Comparison of ENCODE assay signal across 21 cellular contexts in the genomic region with DNA sequence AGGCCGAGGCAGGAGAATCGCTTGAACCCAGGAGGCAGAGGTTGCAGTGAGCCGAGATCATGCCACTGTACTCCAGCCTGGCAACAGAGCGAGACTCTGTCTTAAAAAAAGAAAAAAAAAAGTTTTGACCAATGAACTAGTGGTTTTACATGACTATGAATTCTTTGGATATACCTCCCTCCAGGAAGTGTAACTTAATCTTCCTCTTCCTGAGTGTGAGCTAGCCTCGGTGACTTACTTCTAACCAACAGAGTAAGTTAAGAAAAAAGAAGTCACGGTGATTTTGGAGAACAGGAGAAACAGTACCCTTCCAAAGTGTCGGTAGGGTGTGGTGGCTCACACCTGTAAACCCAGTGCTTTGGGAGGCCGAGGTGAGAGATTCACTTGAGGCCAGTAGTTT. TPM values are rescaled to one million over a fixed set of nuclear protein-coding genes. Genes with fewer than 3 reads are reported as not detected.
DNase-seq lines count a peak whose midpoint lies in the region; ATAC-seq, FAIRE-seq and TF ChIP-seq lines count a peak whose summit lies in the region.
"Had no signal": no experiment of that assay in that cellular context is flagged by ENCODE, and none has a peak within 500 bp of the region (broad histone marks: within the 10 kb centered on the region; RNA-seq: fewer than 3 reads in every experiment).

No MANE protein-coding gene starts in this region.

- no peak for FAIRE-seq in GM19239 (lab: Jason Lieb, UNC)
- FAIRE-seq: A549, urothelium cell line had no signal

- no peaks in the 10 kb centered on the region for H3K79me1 ChIP-seq in trophoblast cell (ENCODE audit: low read length)

- POLR2A ChIA-PET in RWPE1 (lab: Yijun Ruan, JAX; ENCODE audit: low non-redundant PET) = no interaction called here

- peak overlapping the region; percentile 26 for H3K27ac Mint-ChIP-seq in activated T-cell treated with anti-CD3 and anti-CD28 coated beads, Interleukin-2, amount 50 U/mL, for 24 hours
- H3K27ac Mint-ChIP-seq: activated naive CD8-positive, alpha-beta T cell treated with anti-CD3 and anti-CD28 coated beads for 36 hours; nephron progenitor cell had no signal

- no peaks in the 10 kb centered on the region for H3K27me3 ChIP-seq in trophoblast cell (ENCODE audit: insufficient read depth, low read length)
- H3K27me3 ChIP-seq: breast epithelium, heart left ventricle had no signal

- no peak overlapping the region for H2BK12ac ChIP-seq in trophoblast cell (ENCODE audit: low read length)

- no peak overlapping the region for H3K14ac ChIP-seq in trophoblast cell (ENCODE audit: low read length)

- TF ChIP-seq CTCF in NB4 (IDR thresholded peaks at IDR 0.05; ENCODE audit: low read depth, low read length) (no peak), RWPE1 (conservative IDR thresholded peaks at IDR 0.05; ENCODE audit: low read depth) (no peak)

- DNase-seq in activated T-cell treated with anti-CD3 and anti-CD28 coated beads, Interleukin-2, amount 50 U/mL, for 24 hours = no peak
- DNase-seq in activated T-cell treated with anti-CD3 and anti-CD28 coated beads, Interleukin-2, amount 50 U/mL, for 4 hours = no peak
- DNase-seq in NB4 (ENCODE audit: low read depth) = peak; percentile 26
- peak; percentile 31 for DNase-seq in dermis blood vessel endothelial cell
- DNase-seq in trophoblast cell = no peak
- DNase-seq in NCI-H2029 (lab: John Stamatoyannopoulos, UW) = no peak
- DNase-seq in RWPE1 (ENCODE audit: low spot score) = no peak
- DNase-seq in GM19239 (ENCODE audit: insufficient read length, low spot score) = no peak
- DNase-seq: activated naive CD8-positive, alpha-beta T cell treated with anti-CD3 and anti-CD28 coated beads for 36 hours; CD4-positive, alpha-beta memory T cell; heart left ventricle; islet precursor cell; mammary epithelial cell; NCI-H2107; NCI-H526 treated with DMSO at 0.1 percent for 48 hours; nephron progenitor cell; stimulated activated naive CD4-positive, alpha-beta T cell treated with Interleukin-2 at 50 U/mL for 16 hours; T1000 had no signal

- H3K23ac ChIP-seq in trophoblast cell (ENCODE audit: low read length) = no peak overlapping the region

- no peak overlapping the region for H3K18ac ChIP-seq in trophoblast cell (ENCODE audit: low read length)

- TF ChIP-seq POLR2A in NB4 (IDR thresholded peaks at IDR 0.05; ENCODE audit: extremely low read depth, insufficient read length) = no peak

- H3K4me3 Mint-ChIP-seq in activated T-cell treated with anti-CD3 and anti-CD28 coated beads, Interleukin-2, amount 50 U/mL, for 24 hours = no peak overlapping the region
- no peak overlapping the region for H3K4me3 Mint-ChIP-seq in activated T-cell treated with anti-CD3 and anti-CD28 coated beads, Interleukin-2, amount 50 U/mL, for 4 hours
- H3K4me3 Mint-ChIP-seq: activated naive CD8-positive, alpha-beta T cell treated with anti-CD3 and anti-CD28 coated beads for 36 hours; nephron progenitor cell had no signal

- no peak overlapping the region for H2BK5ac ChIP-seq in trophoblast cell (ENCODE audit: low read depth, low read length, poor library complexity)

- H3K4ac ChIP-seq in trophoblast cell (ENCODE audit: low read depth, low read length) = peak overlapping the region; percentile 100

- H3K27me3 Mint-ChIP-seq in activated T-cell treated with anti-CD3 and anti-CD28 coated beads, Interleukin-2, amount 50 U/mL, for 24 hours = no peaks in the 10 kb centered on the region
- H3K27me3 Mint-ChIP-seq in activated T-cell treated with anti-CD3 and anti-CD28 coated beads, Interleukin-2, amount 50 U/mL, for 4 hours (ENCODE audit: low read depth) = no peaks in the 10 kb centered on the region
- H3K27me3 Mint-ChIP-seq: activated naive CD8-positive, alpha-beta T cell treated with anti-CD3 and anti-CD28 coated beads for 36 hours; CD4-positive, alpha-beta memory T cell had no signal

- peaks cover 17 to 25% of the 10 kb centered on the region in 2 experiments for H3K36me3 ChIP-seq in trophoblast cell (ENCODE audit: control insufficient read depth in 1 of 2, insufficient read depth in 2 of 2, low read length in 2 of 2)
- H3K36me3 ChIP-seq: breast epithelium had no signal

- H3K36me3 Mint-ChIP-seq in activated T-cell treated with anti-CD3 and anti-CD28 coated beads, Interleukin-2, amount 50 U/mL, for 24 hours (ENCODE audit: low read depth) = peaks cover 69% of the 10 kb centered on the region
- H3K36me3 Mint-ChIP-seq in activated T-cell treated with anti-CD3 and anti-CD28 coated beads, Interleukin-2, amount 50 U/mL, for 4 hours (ENCODE audit: insufficient read depth) = peaks cover 16% of the 10 kb centered on the region

- no peak overlapping the region for H4K8ac ChIP-seq in trophoblast cell (ENCODE audit: low read depth, low read length)

- no peak overlapping the region for H2AFZ ChIP-seq in trophoblast cell (ENCODE audit: insufficient read depth, low read length, poor library complexity)

- H3K4me1 Mint-ChIP-seq in activated T-cell treated with anti-CD3 and anti-CD28 coated beads, Interleukin-2, amount 50 U/mL, for 24 hours (ENCODE audit: low read depth) = peaks cover 44% of the 10 kb centered on the region
- H3K4me1 Mint-ChIP-seq in activated T-cell treated with anti-CD3 and anti-CD28 coated beads, Interleukin-2, amount 50 U/mL, for 4 hours (ENCODE audit: low read depth) = peaks cover 46% of the 10 kb centered on the region

- no peak overlapping the region for H2AK5ac ChIP-seq in trophoblast cell (ENCODE audit: low read length)

- CTCF ChIA-PET in RWPE1 (lab: Yijun Ruan, JAX) = no interaction called here

- H4K12ac ChIP-seq in trophoblast cell (ENCODE audit: low read depth, low read length) = no peak overlapping the region

- WGBS in trophoblast cell (ENCODE audit: extremely low coverage, insufficient coverage, insufficient read length) = no CpG with 5 or more reads among the region's 8 CpGs

- H3K9ac ChIP-seq in trophoblast cell (ENCODE audit: low read length) = no peak overlapping the region

- H3K27ac ChIP-seq in trophoblast cell (ENCODE audit: low read depth, low read length) = no peak overlapping the region
- no peak overlapping the region for H3K27ac ChIP-seq in RWPE1
- H3K27ac ChIP-seq: A549, breast epithelium, heart left ventricle had no signal

- peaks cover 0 to 2% of the 10 kb centered on the region in 2 experiments for H3K4me1 ChIP-seq in trophoblast cell (ENCODE audit: control insufficient read depth in 1 of 2, insufficient read depth in 2 of 2, low read length in 2 of 2)
- H3K4me1 ChIP-seq: breast epithelium had no signal

- no peak for ATAC-seq in activated T-cell treated with anti-CD3 and anti-CD28 coated beads, Interleukin-2, amount 50 U/mL, for 4 hours
- ATAC-seq: A549, heart left ventricle had no signal

- H3K9me3 Mint-ChIP-seq in activated T-cell treated with anti-CD3 and anti-CD28 coated beads, Interleukin-2, amount 50 U/mL, for 24 hours = no peaks in the 10 kb centered on the region
- no peaks in the 10 kb centered on the region for H3K9me3 Mint-ChIP-seq in activated T-cell treated with anti-CD3 and anti-CD28 coated beads, Interleukin-2, amount 50 U/mL, for 4 hours
- H3K9me3 Mint-ChIP-seq: CD4-positive, alpha-beta memory T cell had no signal

- no peaks in the 10 kb centered on the region for H3K9me3 ChIP-seq in trophoblast cell (ENCODE audit: insufficient read depth, low read depth, low read length)
- H3K9me3 ChIP-seq: A549, breast epithelium, heart left ventricle had no signal

- peaks cover 23% of the 10 kb centered on the region for H3K79me2 ChIP-seq in trophoblast cell (ENCODE audit: control insufficient read depth, insufficient read depth, low read length, poor library complexity)

- H3K4me3 ChIP-seq in NB4 (ENCODE audit: low read depth, low read length) (no peak overlapping the region), trophoblast cell (ENCODE audit: low read depth, low read length) (no peak overlapping the region)
- H3K4me3 ChIP-seq: A549, breast epithelium, heart left ventricle had no signal

- H2BK120ac ChIP-seq in trophoblast cell (ENCODE audit: insufficient read depth, low read length, poor library complexity) = no peak overlapping the region

- H4K91ac ChIP-seq in trophoblast cell (ENCODE audit: low read depth, low read length) = no peak overlapping the region

- H3K4me2 ChIP-seq in trophoblast cell (ENCODE audit: low read length) = no peak overlapping the region
- H3K4me2 ChIP-seq: A549 had no signal

RNA-seq across cellular contexts. Expression of a gene that starts 7.1 kb away (rescaled TPM):
- 100 to 1,000 TPM in 1 of 3 donors, 10 to 100 TPM in 2; 94.4 to 104 (median 99.8) TPM for total RNA-seq in activated T-cell treated with anti-CD3 and anti-CD28 coated beads, Interleukin-2, amount 50 U/mL, for 4 hours
- 147 and 155 TPM in 2 replicates for total RNA-seq in dermis blood vessel endothelial cell
- polyA plus RNA-seq in trophoblast cell (2013) = 78.8 and 80.7 TPM in 2 replicates

RNA-seq across cellular contexts. Expression of a gene that starts 16.6 kb away (rescaled TPM):
- total RNA-seq in activated T-cell treated with anti-CD3 and anti-CD28 coated beads, Interleukin-2, amount 50 U/mL, for 4 hours = 10 to 100 TPM in 1 of 3 donors, 1 to 10 TPM in 2; 7.5 to 11.6 (median 8.1) TPM
- 36.9 and 44.0 TPM in 2 replicates for total RNA-seq in dermis blood vessel endothelial cell
- polyA plus RNA-seq in trophoblast cell (2013) = 55.0 and 58.1 TPM in 2 replicates

RNA-seq across cellular contexts. Expression of a gene that starts 50.5 kb away (rescaled TPM):
- 10 to 100 TPM; 16.7 to 20.1 (median 18.5) TPM for total RNA-seq in activated T-cell treated with anti-CD3 and anti-CD28 coated beads, Interleukin-2, amount 50 U/mL, for 4 hours
- total RNA-seq in dermis blood vessel endothelial cell = 14.3 and 25.5 TPM in 2 replicates
- polyA plus RNA-seq in trophoblast cell (2013) = 5.9 and 6.8 TPM in 2 replicates

RNA-seq across cellular contexts. Expression of a gene that starts 52.2 kb away (rescaled TPM):
- 100 to 1,000 TPM; 427 to 446 (median 435) TPM for total RNA-seq in activated T-cell treated with anti-CD3 and anti-CD28 coated beads, Interleukin-2, amount 50 U/mL, for 4 hours
- 162 and 266 TPM in 2 replicates for total RNA-seq in dermis blood vessel endothelial cell
- polyA plus RNA-seq in trophoblast cell (2013) = 304 and 315 TPM in 2 replicates

Comparison
In these comparisons a context has a peak if more than half of its experiments do, and no peak if none do; other contexts are left out.
1. DNase-seq: peak in NB4 (single experiment) and dermis blood vessel endothelial cell (single experiment); none in activated T-cell treated with anti-CD3 and anti-CD28 coated beads, Interleukin-2, amount 50 U/mL, for 24 hours (single experiment), activated T-cell treated with anti-CD3 and anti-CD28 coated beads, Interleukin-2, amount 50 U/mL, for 4 hours (single experiment), trophoblast cell (0 of 2), NCI-H2029 (single experiment), RWPE1 (single experiment) and GM19239 (single experiment).